ENCODE assay signal across 8 cellular contexts in the genomic region with DNA sequence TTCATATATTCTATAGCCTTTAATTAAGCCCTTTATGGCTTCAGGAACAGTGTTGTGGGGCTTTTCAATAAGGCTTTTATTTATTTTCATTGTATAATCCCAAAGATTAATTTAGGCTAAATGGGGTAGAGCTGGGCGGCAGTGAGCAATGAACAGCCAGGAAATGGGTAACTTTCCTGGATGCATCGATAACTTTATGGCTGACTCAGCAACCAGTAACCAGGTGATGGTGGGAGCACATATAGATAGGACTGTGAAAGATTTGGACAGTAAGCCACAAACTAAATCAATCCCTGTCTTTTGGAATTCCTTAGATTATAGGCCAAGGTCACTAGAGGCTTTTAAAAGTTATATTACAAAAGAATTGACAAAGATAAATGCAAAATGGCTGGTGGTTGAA.
"Had no signal": no experiment of that assay in that cellular context is flagged by ENCODE, and none has a peak within 500 bp of the region (broad histone marks: within the 10 kb centered on the region; RNA-seq: fewer than 3 reads in every experiment).

No MANE protein-coding gene starts in this region.

- ATAC-seq: GM12878 had no signal

- H3K4me3 ChIP-seq: GM12878 had no signal

- DNase-seq: GDM1, GF-D8 had no signal

- FAIRE-seq: G401.6, GM12878, GM12891, GM12892, GM18507, GM19239 had no signal
